ENCODE assay signal across 27 cellular contexts in the genomic region with DNA sequence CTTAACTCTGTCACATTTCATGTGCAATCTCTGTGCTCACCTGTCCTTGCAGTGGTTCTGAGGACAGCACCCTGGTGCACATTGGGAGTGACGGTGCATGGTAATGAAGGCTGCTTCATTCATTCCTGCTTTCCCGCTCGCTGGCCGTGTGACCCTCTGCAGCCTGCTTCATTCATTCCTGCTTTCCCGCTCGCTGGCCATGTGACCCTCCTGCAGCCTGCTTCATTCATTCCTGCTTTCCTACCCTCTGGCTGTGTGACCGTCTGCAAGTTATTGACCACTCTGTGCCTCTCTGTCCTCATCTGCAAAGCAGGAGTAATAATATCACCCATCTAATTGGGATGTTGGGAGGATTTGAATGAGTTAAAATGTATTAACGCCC.
"Had no signal": no experiment of that assay in that cellular context is flagged by ENCODE, and none has a peak within 500 bp of the region (broad histone marks: within the 10 kb centered on the region; RNA-seq: fewer than 3 reads in every experiment).

No MANE protein-coding gene starts in this region.

- H3K27ac Mint-ChIP-seq: endodermal cell; naive thymus-derived CD8-positive, alpha-beta T cell; nephron progenitor cell; stimulated activated memory B cell treated with anti-CD40 and anti-IgM and Interleukin-4, amounts not matched to agents 10 μg/mL and 1 μg/mL and 100 μg/mL, for 72 hours; type B pancreatic cell had no signal

- H3K4me1 ChIP-seq: foreskin keratinocyte, gastroesophageal sphincter, heart left ventricle, left lung, pancreas, sigmoid colon, spleen had no signal

- H3K27ac ChIP-seq: epithelial cell of prostate, foreskin keratinocyte, gastroesophageal sphincter, heart left ventricle, hepatocyte, left lung, pancreas, sigmoid colon, skin epidermis, spleen, testis, tibial artery had no signal

- H3K4me1 Mint-ChIP-seq: endodermal cell; naive thymus-derived CD8-positive, alpha-beta T cell; stimulated activated memory B cell treated with anti-CD40 and anti-IgM and Interleukin-4, amounts not matched to agents 10 μg/mL and 1 μg/mL and 100 μg/mL, for 72 hours had no signal

- H3K4me3 ChIP-seq: gastroesophageal sphincter, heart left ventricle, hepatocyte, left lung, pancreas, sigmoid colon, skin epidermis, spleen, testis, tibial artery had no signal

- H2AFZ ChIP-seq: hepatocyte had no signal

- H3K36me3 Mint-ChIP-seq: stimulated activated memory B cell treated with anti-CD40 and anti-IgM and Interleukin-4, amounts not matched to agents 10 μg/mL and 1 μg/mL and 100 μg/mL, for 72 hours; type B pancreatic cell had no signal

- H3K27me3 ChIP-seq: foreskin keratinocyte, hepatocyte, left lung, pancreas, sigmoid colon, spleen, testis, tibial artery had no signal

- H3K79me2 ChIP-seq: hepatocyte had no signal

- H3K36me3 ChIP-seq: gastroesophageal sphincter, heart left ventricle, left lung, pancreas, sigmoid colon, spleen, tibial artery had no signal

- H3K4me3 Mint-ChIP-seq: endodermal cell; naive thymus-derived CD8-positive, alpha-beta T cell; nephron progenitor cell; stimulated activated memory B cell treated with anti-CD40 and anti-IgM and Interleukin-4, amounts not matched to agents 10 μg/mL and 1 μg/mL and 100 μg/mL, for 72 hours; type B pancreatic cell had no signal

- ATAC-seq: esophagus mucosa; foreskin keratinocyte; gastroesophageal sphincter; heart left ventricle; left cardiac atrium; left lung; naive thymus-derived CD8-positive, alpha-beta T cell; pancreas; stimulated activated memory B cell treated with anti-CD40 and anti-IgM and Interleukin-4, amounts not matched to agents 10 μg/mL and 1 μg/mL and 100 μg/mL, for 72 hours; stimulated activated naive CD8-positive, alpha-beta T cell treated with anti-CD3 and anti-CD28 coated beads, Interleukin-15, Interleukin-2, amounts not matched to agents 100 U/mL and 50 U/mL, for 24 hours had no signal

- DNase-seq: effector CD8-positive, alpha-beta T cell; endodermal cell; foreskin keratinocyte; heart left ventricle; left cardiac atrium; left lung; mesendoderm; midbrain; naive thymus-derived CD8-positive, alpha-beta T cell; nephron progenitor cell; occipital lobe; pancreas; sigmoid colon; spleen; stimulated activated CD4-positive, alpha-beta T cell treated with anti-CD3 and anti-CD28 coated beads, Interleukin-4, amount 100 ng/mL, for 4 hours; stimulated activated naive CD8-positive, alpha-beta T cell treated with anti-CD3 and anti-CD28 coated beads, Interleukin-15, Interleukin-2, amounts not matched to agents 100 U/mL and 50 U/mL, for 24 hours; substantia nigra; tibial artery had no signal

- FAIRE-seq: colon, pancreas had no signal

- H3K4me2 ChIP-seq: hepatocyte had no signal

- H3K9me3 ChIP-seq: left lung, pancreas, sigmoid colon, testis, tibial artery had no signal
